8 cellular contexts compared by ENCODE assay signal in the genomic region with DNA sequence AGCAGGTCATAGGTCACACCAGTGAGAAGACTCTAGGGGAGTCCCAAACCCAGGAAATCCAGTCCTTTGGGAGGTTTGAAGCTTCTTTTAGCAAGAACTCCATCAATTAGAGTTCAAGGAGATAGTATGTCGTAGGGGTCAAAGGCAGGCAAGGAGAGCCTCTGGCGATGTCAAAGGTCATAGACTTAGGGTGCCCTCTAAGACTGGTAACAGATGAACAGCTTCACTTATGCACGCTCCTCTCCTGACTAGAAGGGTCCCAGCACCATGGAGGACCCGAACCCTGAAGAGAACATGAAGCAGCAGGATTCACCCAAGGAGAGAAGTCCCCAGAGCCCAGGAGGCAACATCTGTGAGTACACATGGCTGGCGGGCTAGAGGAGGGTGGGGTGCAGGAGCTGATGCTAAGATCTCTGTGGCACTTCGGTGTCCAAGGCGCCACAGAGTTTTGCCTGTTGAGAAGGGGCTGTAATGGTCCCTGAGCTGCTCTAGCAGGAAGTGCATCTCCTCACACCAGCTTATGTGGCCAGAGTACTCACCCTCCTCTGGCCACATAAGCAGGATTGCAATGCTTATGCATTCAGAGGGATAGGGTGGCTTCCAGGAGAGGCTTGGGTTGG. TPM values are rescaled to one million over a fixed set of nuclear protein-coding genes. Genes with fewer than 3 reads are reported as not detected.
DNase-seq lines count a peak whose midpoint lies in the region; ATAC-seq and TF ChIP-seq lines count a peak whose summit lies in the region.

No MANE protein-coding gene starts in this region.

- H3K4me1 Mint-ChIP-seq in central memory CD8-positive, alpha-beta T cell, result peaks cover 59% of the 10 kb centered on the region

- H3K9me3 Mint-ChIP-seq in central memory CD8-positive, alpha-beta T cell, result no peaks in the 10 kb centered on the region

- peak overlapping the region; percentile 99 for H3K27ac Mint-ChIP-seq in central memory CD8-positive, alpha-beta T cell (ENCODE audit: low read depth)

- no peak for DNase-seq in BE2C
- peak; percentile 15 for DNase-seq in M059J (ENCODE audit: low read depth)
- DNase-seq in central memory CD8-positive, alpha-beta T cell (ENCODE audit: low spot score in 2 of 2), result no peak
- no peak for DNase-seq in H4 (ENCODE audit: low spot score)

- peaks cover 35% of the 10 kb centered on the region for H3K36me3 Mint-ChIP-seq in central memory CD8-positive, alpha-beta T cell (ENCODE audit: insufficient read depth)

- H3K9me3 ChIP-seq in BE2C (no peaks in the 10 kb centered on the region), muscle layer of duodenum (ENCODE audit: control insufficient read depth in 1 of 2, low read length in 2 of 2) (no peaks in the 10 kb centered on the region)

- H3K27me3 ChIP-seq in BE2C, result no peaks in the 10 kb centered on the region
- no peaks in the 10 kb centered on the region for H3K27me3 ChIP-seq in muscle layer of duodenum (ENCODE audit: low read depth, low read length)

- H3K4me3 ChIP-seq in BE2C (ENCODE audit: low read depth, low read length) (peak overlapping the region; percentile 70), muscle layer of duodenum (ENCODE audit: low read depth in 1 of 2, low read length in 2 of 2) (peak overlapping the region; percentile 88 to 99)

- H3K27ac ChIP-seq in muscle layer of duodenum (ENCODE audit: low read length), result peak overlapping the region; percentile 98

- no peak for ATAC-seq in central memory CD8-positive, alpha-beta T cell (replicated peaks; ENCODE audit: extremely low read depth, poor library complexity, severe bottlenecking)
- no peak for ATAC-seq in HG02588 (IDR thresholded peaks at IDR 0.05; ENCODE audit: unreplicated experiment)
- no peak for ATAC-seq in GM21390 (IDR thresholded peaks at IDR 0.05; ENCODE audit: unreplicated experiment)
- ATAC-seq in GM18907 (IDR thresholded peaks at IDR 0.05; ENCODE audit: unreplicated experiment), result no peak

- peak overlapping the region; percentile 94 for H3K4me3 Mint-ChIP-seq in central memory CD8-positive, alpha-beta T cell

- H3K4me1 ChIP-seq in BE2C (no peaks in the 10 kb centered on the region), muscle layer of duodenum (ENCODE audit: control insufficient read depth in 1 of 2, insufficient read depth in 2 of 2, low read length in 2 of 2) (peaks cover 7 to 38% of the 10 kb centered on the region in 2 donors)

- no peak for TF ChIP-seq CTCF in BE2C (IDR thresholded peaks at IDR 0.05; ENCODE audit: low read depth, low read length)

- H3K27me3 Mint-ChIP-seq in central memory CD8-positive, alpha-beta T cell, result no peaks in the 10 kb centered on the region

- peaks cover 13% of the 10 kb centered on the region; the same call in 1 of the 2 replicates for H3K36me3 ChIP-seq in BE2C
- peaks cover 17 to 47% of the 10 kb centered on the region in 2 donors for H3K36me3 ChIP-seq in muscle layer of duodenum (ENCODE audit: control insufficient read depth in 1 of 2, insufficient read depth in 2 of 2, low read length in 2 of 2)

RNA-seq across cellular contexts. Expression of gene ZNF576, which starts 0.6 kb away (rescaled TPM):
- 39.9 TPM for polyA plus RNA-seq in BE2C (2012; ENCODE audit: insufficient read depth, insufficient read length, low read depth)
- 15.5 and 16.3 TPM in 2 replicates for total RNA-seq in M059J (2014; rRNA removed; shearing (Covaris generic))
- 12.5 and 17.7 TPM in 2 replicates for total RNA-seq in H4 (2014; rRNA removed; shearing (Covaris generic))

RNA-seq across cellular contexts. Expression of gene IRGQ, which starts 1.0 kb away (rescaled TPM):
- polyA plus RNA-seq in BE2C (2012; ENCODE audit: insufficient read depth, insufficient read length, low read depth), result 12.9 TPM
- total RNA-seq in M059J (2014; rRNA removed; shearing (Covaris generic)), result 16.2 and 26.6 TPM in 2 replicates
- total RNA-seq in H4 (2014; rRNA removed; shearing (Covaris generic)), result 20.6 and 22.4 TPM in 2 replicates

RNA-seq across cellular contexts. Expression of gene SRRM5, which starts 14.9 kb away (rescaled TPM):
- 0.45 TPM for polyA plus RNA-seq in BE2C (2012; ENCODE audit: insufficient read depth, insufficient read length, low read depth)
- 0.05 and 0.30 TPM in 2 replicates for total RNA-seq in M059J (2014; rRNA removed; shearing (Covaris generic))
- not detected in 2 replicates for total RNA-seq in H4 (2014; rRNA removed; shearing (Covaris generic))

RNA-seq across cellular contexts. Expression of gene PINLYP, which starts 21.4 kb away (rescaled TPM):
- 0.37 TPM for polyA plus RNA-seq in BE2C (2012; ENCODE audit: insufficient read depth, insufficient read length, low read depth)
- 0.91 and 2.5 TPM in 2 replicates for total RNA-seq in M059J (2014; rRNA removed; shearing (Covaris generic))
- not detected in 2 replicates for total RNA-seq in H4 (2014; rRNA removed; shearing (Covaris generic))

RNA-seq across cellular contexts. Expression of gene XRCC1, which starts 21.6 kb away (rescaled TPM):
- 17.7 TPM for polyA plus RNA-seq in BE2C (2012; ENCODE audit: insufficient read depth, insufficient read length, low read depth)
- 54.1 and 57.1 TPM in 2 replicates for total RNA-seq in M059J (2014; rRNA removed; shearing (Covaris generic))
- total RNA-seq in H4 (2014; rRNA removed; shearing (Covaris generic)), result 29.2 and 31.0 TPM in 2 replicates
